In genomic region chr4:94226763-94227162, GRCh38 we compare ENCODE assay signal across 21 cellular contexts.
"Had no signal": no experiment of that assay in that cellular context is flagged by ENCODE, and none has a peak within 500 bp of the region (broad histone marks: within the 10 kb centered on the region; RNA-seq: fewer than 3 reads in every experiment).

No MANE protein-coding gene starts in this region.

- H3K4me3 Mint-ChIP-seq: immature natural killer cell had no signal

- H3K27me3 ChIP-seq: colonic mucosa, dorsolateral prefrontal cortex, esophagus muscularis mucosa, foreskin keratinocyte, gastroesophageal sphincter, heart left ventricle, hepatocyte, left lung had no signal

- H3K9me3 Mint-ChIP-seq: immature natural killer cell had no signal

- H3K27ac ChIP-seq: colonic mucosa, dorsolateral prefrontal cortex, esophagus muscularis mucosa, foreskin keratinocyte, gastroesophageal sphincter, heart left ventricle, hepatocyte, left lung, lower lobe of right lung had no signal

- H3K4me3 ChIP-seq: colonic mucosa, dorsolateral prefrontal cortex, esophagus muscularis mucosa, gastroesophageal sphincter, heart left ventricle, hepatocyte, left lung, lower lobe of right lung had no signal

- H2AFZ ChIP-seq: hepatocyte had no signal

- H3K36me3 ChIP-seq: colonic mucosa had no signal

- H3K4me2 ChIP-seq: hepatocyte had no signal

- H3K4me1 ChIP-seq: colonic mucosa, foreskin keratinocyte, left lung, lower lobe of right lung had no signal

- FAIRE-seq: endothelial cell of umbilical vein, islet of Langerhans, keratinocyte had no signal

- ATAC-seq: foreskin keratinocyte, gastroesophageal sphincter, heart left ventricle, left cardiac atrium, left lung, left ventricle myocardium superior, lower lobe of right lung had no signal

- DNase-seq: colonic mucosa; dermis blood vessel endothelial cell; dorsolateral prefrontal cortex; effector CD4-positive, alpha-beta T cell; effector memory CD4-positive, alpha-beta T cell; foreskin keratinocyte; heart left ventricle; hypothalamus; immature natural killer cell; left cardiac atrium; left lung; left ventricle myocardium superior; lower lobe of right lung; mesendoderm; midbrain had no signal

- H3K9me3 ChIP-seq: colonic mucosa, esophagus muscularis mucosa, gastroesophageal sphincter, heart left ventricle, left lung, lower lobe of right lung had no signal
